2 cellular contexts compared by ENCODE assay signal in the genomic region with DNA sequence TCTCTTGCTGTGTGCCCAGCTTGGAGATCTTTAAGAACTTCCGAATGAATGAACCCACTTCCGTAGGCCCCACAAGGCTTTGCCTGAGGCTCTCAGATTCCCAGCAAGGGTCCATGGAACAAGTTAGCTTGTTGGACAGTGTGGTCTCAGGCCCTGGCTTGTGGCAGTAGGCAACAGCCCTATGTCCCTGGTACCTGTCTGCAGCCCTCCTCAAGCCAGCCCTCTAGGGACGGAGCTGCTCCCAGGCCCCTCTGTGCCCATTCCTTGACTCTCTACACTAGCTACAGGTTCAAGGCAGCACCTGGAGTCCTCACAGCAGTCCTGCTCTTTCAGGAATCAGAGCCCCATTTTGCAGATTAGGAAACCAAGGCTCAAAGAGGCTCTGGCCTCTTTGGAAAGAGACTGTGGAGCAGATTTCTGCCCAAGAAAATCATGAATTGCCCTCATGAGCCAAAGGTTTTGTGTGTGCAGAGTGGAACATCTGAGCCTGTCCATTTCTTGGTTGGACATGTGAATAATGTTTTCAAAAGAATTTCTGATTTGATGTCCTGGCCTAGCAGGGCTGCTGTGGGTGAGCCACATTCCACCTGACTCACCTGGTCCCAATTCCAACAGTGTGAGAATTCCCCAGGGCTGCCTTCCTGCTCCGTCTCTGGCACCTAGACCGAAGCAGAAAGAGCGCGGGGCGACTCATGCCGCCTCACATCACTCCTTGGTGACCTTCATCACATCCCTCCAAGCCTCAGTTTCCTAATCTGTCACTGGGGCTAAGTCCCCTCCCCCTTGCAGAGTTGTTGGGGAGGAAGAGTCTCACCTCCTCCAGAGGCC.
TF ChIP-seq lines count a peak whose summit lies in the region.

No MANE protein-coding gene starts in this region.

TF ChIP-seq in SK-N-SH, 30 proteins besides CTCF, POLR2A, EP300 and RAD21 (continued from another document):
- no peak for TF ChIP-seq CHD2 (IDR thresholded peaks at IDR 0.05; ENCODE audit: low read length, partially characterized antibody)

TF ChIP-seq in SK-N-SH treated with all-trans-retinoic acid at 6 μM for 48 hours, 23 proteins besides CTCF, POLR2A, EP300 and RAD21 (continued from another document):
- TF ChIP-seq, protein P1, sequence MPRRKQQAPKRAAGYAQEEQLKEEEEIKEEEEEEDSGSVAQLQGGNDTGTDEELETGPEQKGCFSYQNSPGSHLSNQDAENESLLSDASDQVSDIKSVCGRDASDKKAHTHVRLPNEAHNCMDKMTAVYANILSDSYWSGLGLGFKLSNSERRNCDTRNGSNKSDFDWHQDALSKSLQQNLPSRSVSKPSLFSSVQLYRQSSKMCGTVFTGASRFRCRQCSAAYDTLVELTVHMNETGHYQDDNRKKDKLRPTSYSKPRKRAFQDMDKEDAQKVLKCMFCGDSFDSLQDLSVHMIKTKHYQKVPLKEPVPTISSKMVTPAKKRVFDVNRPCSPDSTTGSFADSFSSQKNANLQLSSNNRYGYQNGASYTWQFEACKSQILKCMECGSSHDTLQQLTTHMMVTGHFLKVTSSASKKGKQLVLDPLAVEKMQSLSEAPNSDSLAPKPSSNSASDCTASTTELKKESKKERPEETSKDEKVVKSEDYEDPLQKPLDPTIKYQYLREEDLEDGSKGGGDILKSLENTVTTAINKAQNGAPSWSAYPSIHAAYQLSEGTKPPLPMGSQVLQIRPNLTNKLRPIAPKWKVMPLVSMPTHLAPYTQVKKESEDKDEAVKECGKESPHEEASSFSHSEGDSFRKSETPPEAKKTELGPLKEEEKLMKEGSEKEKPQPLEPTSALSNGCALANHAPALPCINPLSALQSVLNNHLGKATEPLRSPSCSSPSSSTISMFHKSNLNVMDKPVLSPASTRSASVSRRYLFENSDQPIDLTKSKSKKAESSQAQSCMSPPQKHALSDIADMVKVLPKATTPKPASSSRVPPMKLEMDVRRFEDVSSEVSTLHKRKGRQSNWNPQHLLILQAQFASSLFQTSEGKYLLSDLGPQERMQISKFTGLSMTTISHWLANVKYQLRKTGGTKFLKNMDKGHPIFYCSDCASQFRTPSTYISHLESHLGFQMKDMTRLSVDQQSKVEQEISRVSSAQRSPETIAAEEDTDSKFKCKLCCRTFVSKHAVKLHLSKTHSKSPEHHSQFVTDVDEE (CRISPR knock-in tag; IDR thresholded peaks at IDR 0.05) = no peak
- TF ChIP-seq ZFP3 (CRISPR knock-in tag; IDR thresholded peaks at IDR 0.05) = no peak
- TF ChIP-seq BACH2 (CRISPR knock-in tag; IDR thresholded peaks at IDR 0.05; ENCODE audit: borderline replicate concordance) = no peak
- no peak for TF ChIP-seq TOX (CRISPR knock-in tag; IDR thresholded peaks at IDR 0.05; ENCODE audit: borderline replicate concordance)
- TF ChIP-seq ZFP30 (CRISPR knock-in tag; IDR thresholded peaks at IDR 0.05) = no peak
